In genomic region chr16:22188595-22189442, GRCh38 we compare ENCODE assay signal across 1 cellular context.
TF ChIP-seq lines count a peak whose summit lies in the region.

No MANE protein-coding gene starts in this region.

TF ChIP-seq in HepG2, 621 proteins besides CTCF, POLR2A, EP300 and RAD21 (continued from another document and continues in another):
- TF ChIP-seq, protein P1, sequence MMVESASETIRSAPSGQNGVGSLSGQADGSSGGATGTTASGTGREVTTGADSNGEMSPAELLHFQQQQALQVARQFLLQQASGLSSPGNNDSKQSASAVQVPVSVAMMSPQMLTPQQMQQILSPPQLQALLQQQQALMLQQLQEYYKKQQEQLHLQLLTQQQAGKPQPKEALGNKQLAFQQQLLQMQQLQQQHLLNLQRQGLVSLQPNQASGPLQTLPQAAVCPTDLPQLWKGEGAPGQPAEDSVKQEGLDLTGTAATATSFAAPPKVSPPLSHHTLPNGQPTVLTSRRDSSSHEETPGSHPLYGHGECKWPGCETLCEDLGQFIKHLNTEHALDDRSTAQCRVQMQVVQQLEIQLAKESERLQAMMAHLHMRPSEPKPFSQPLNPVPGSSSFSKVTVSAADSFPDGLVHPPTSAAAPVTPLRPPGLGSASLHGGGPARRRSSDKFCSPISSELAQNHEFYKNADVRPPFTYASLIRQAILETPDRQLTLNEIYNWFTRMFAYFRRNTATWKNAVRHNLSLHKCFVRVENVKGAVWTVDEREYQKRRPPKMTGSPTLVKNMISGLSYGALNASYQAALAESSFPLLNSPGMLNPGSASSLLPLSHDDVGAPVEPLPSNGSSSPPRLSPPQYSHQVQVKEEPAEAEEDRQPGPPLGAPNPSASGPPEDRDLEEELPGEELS (CRISPR knock-in tag; IDR thresholded peaks at IDR 0.05), result peak; percentile 37; the same call in 1 of the 2 replicates
- TF ChIP-seq, protein P2, sequence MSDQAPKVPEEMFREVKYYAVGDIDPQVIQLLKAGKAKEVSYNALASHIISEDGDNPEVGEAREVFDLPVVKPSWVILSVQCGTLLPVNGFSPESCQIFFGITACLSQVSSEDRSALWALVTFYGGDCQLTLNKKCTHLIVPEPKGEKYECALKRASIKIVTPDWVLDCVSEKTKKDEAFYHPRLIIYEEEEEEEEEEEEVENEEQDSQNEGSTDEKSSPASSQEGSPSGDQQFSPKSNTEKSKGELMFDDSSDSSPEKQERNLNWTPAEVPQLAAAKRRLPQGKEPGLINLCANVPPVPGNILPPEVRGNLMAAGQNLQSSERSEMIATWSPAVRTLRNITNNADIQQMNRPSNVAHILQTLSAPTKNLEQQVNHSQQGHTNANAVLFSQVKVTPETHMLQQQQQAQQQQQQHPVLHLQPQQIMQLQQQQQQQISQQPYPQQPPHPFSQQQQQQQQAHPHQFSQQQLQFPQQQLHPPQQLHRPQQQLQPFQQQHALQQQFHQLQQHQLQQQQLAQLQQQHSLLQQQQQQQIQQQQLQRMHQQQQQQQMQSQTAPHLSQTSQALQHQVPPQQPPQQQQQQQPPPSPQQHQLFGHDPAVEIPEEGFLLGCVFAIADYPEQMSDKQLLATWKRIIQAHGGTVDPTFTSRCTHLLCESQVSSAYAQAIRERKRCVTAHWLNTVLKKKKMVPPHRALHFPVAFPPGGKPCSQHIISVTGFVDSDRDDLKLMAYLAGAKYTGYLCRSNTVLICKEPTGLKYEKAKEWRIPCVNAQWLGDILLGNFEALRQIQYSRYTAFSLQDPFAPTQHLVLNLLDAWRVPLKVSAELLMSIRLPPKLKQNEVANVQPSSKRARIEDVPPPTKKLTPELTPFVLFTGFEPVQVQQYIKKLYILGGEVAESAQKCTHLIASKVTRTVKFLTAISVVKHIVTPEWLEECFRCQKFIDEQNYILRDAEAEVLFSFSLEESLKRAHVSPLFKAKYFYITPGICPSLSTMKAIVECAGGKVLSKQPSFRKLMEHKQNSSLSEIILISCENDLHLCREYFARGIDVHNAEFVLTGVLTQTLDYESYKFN (CRISPR knock-in tag; conservative IDR thresholded peaks at IDR 0.05), result peak; percentile 16; the same call in 1 of the 2 replicates
- TF ChIP-seq MEIS2 (CRISPR knock-in tag; IDR thresholded peaks at IDR 0.05) (peak; percentile 80; the same call in 1 of the 2 replicates), SUZ12 (IDR thresholded peaks at IDR 0.05; ENCODE audit: low read depth, low read length) (no peak), ZNF883 (CRISPR knock-in tag; IDR thresholded peaks at IDR 0.05; ENCODE audit: not compliant biosample characterization) (no peak), ZFP36L2 (CRISPR knock-in tag; IDR thresholded peaks at IDR 0.05) (no peak), NFE2L2 (IDR thresholded peaks at IDR 0.05; ENCODE audit: low read length) (no peak), KDM5B (CRISPR knock-in tag; IDR thresholded peaks at IDR 0.05; ENCODE audit: borderline replicate concordance) (no peak), ZNF616 (CRISPR knock-in tag; IDR thresholded peaks at IDR 0.05; ENCODE audit: low read depth) (no peak), KLF16 (CRISPR knock-in tag; IDR thresholded peaks at IDR 0.05) (peak in 1 of 2 experiments; percentile 60; a peak in 1 of 4 replicates), ZNF17 (CRISPR knock-in tag; IDR thresholded peaks at IDR 0.05) (no peak), HNRNPH1 (optimal IDR thresholded peaks at IDR 0.05; ENCODE audit: low read depth, low read length) (no peak), CERS6 (CRISPR knock-in tag; IDR thresholded peaks at IDR 0.05) (peak; percentile 49; the same call in 1 of the 2 replicates), ZBTB49 (CRISPR knock-in tag; IDR thresholded peaks at IDR 0.05; ENCODE audit: borderline replicate concordance) (no peak), RAD51 (IDR thresholded peaks at IDR 0.05; ENCODE audit: borderline replicate concordance) (no peak), CENPT (CRISPR knock-in tag; IDR thresholded peaks at IDR 0.05; ENCODE audit: low read depth) (no peak), ZSCAN25 (CRISPR knock-in tag; IDR thresholded peaks at IDR 0.05) (0 out of 2 replicates have a peak, but pooled peaks have one; percentile 48), AHR (CRISPR knock-in tag; IDR thresholded peaks at IDR 0.05) (no peak), ZNF709 (CRISPR knock-in tag; IDR thresholded peaks at IDR 0.05) (no peak), PLRG1 (conservative IDR thresholded peaks at IDR 0.05) (no peak), TCF7 (IDR thresholded peaks at IDR 0.05; ENCODE audit: low read depth) (no peak), RERE (CRISPR knock-in tag; IDR thresholded peaks at IDR 0.05; ENCODE audit: low read depth) (no peak), RFX5 (IDR thresholded peaks at IDR 0.05; ENCODE audit: low read depth, low read length) (no peak), PAWR (CRISPR knock-in tag; IDR thresholded peaks at IDR 0.05; ENCODE audit: borderline replicate concordance) (no peak), ZNF563 (CRISPR knock-in tag; IDR thresholded peaks at IDR 0.05) (no peak), TEF (CRISPR knock-in tag; IDR thresholded peaks at IDR 0.05) (0 out of 2 replicates have a peak, but pooled peaks have one; percentile 38), ZNF850 (CRISPR knock-in tag; conservative IDR thresholded peaks at IDR 0.05) (no peak), ZNF326 (CRISPR knock-in tag; IDR thresholded peaks at IDR 0.05; ENCODE audit: borderline replicate concordance) (no peak), ZBTB25 (CRISPR knock-in tag; IDR thresholded peaks at IDR 0.05) (no peak), NFYC (CRISPR knock-in tag; IDR thresholded peaks at IDR 0.05) (peak; percentile 28; the same call in 1 of the 2 replicates), ZNF607 (CRISPR knock-in tag; IDR thresholded peaks at IDR 0.05; ENCODE audit: borderline replicate concordance) (no peak), TAF15 (IDR thresholded peaks at IDR 0.05; ENCODE audit: low read depth, low read length, poor library complexity, severe bottlenecking) (no peak), HOXA9 (CRISPR knock-in tag; IDR thresholded peaks at IDR 0.05; ENCODE audit: borderline replicate concordance) (no peak), ERF (CRISPR knock-in tag; IDR thresholded peaks at IDR 0.05) (peak; percentile 38), MEIS1 (CRISPR knock-in tag; IDR thresholded peaks at IDR 0.05; ENCODE audit: borderline replicate concordance) (no peak; the same call in 1 of the 2 replicates), BCLAF1 (IDR thresholded peaks at IDR 0.05) (no peak), ZNF512B (CRISPR knock-in tag; IDR thresholded peaks at IDR 0.05; ENCODE audit: borderline replicate concordance) (0 out of 2 replicates have a peak, but pooled peaks have one; percentile 74)
